Comparison of ENCODE assay signal across 14 cellular contexts in genomic region chr1:19057182-19057779, GRCh38.
"Had no signal": no experiment of that assay in that cellular context is flagged by ENCODE, and none has a peak within 500 bp of the region (broad histone marks: within the 10 kb centered on the region; RNA-seq: fewer than 3 reads in every experiment).

No MANE protein-coding gene starts in this region.

- H3K4me3 ChIP-seq: body of pancreas, left lung, spleen had no signal

- H3K9me3 ChIP-seq: body of pancreas, left lung, spleen had no signal

- DNase-seq: activated CD4-positive, alpha-beta memory T cell treated with anti-CD3 and anti-CD28 coated beads, Interleukin-2, amount 10 ng/mL, durations not matched to agents 7 days and 5 days; activated CD4-positive, alpha-beta T cell treated with anti-CD3 and anti-CD28 coated beads for 48 hours; activated CD4-positive, CD25-positive, alpha-beta regulatory T cell; activated CD8-positive, alpha-beta memory T cell treated with anti-CD3 and anti-CD28 coated beads, Interleukin-2, amount 10 ng/mL, durations not matched to agents 7 days and 5 days; activated naive CD4-positive, alpha-beta T cell; body of pancreas; caudate nucleus; foreskin melanocyte; head of caudate nucleus; nucleus accumbens; spleen; stimulated activated naive B cell treated with anti-CD40 and anti-IgM and Interleukin-4, amounts not matched to agents 10 μg/mL and 1 μg/mL and 100 μg/mL, for 72 hours had no signal

- H3K4me3 Mint-ChIP-seq: activated CD4-positive, alpha-beta memory T cell treated with anti-CD3 and anti-CD28 coated beads, Interleukin-2, amount 10 ng/mL, durations not matched to agents 7 days and 5 days; activated CD8-positive, alpha-beta memory T cell treated with anti-CD3 and anti-CD28 coated beads, Interleukin-2, amount 10 ng/mL, durations not matched to agents 7 days and 5 days; mesothelial cell of epicardium; stimulated activated naive B cell treated with anti-CD40 and anti-IgM and Interleukin-4, amounts not matched to agents 10 μg/mL and 1 μg/mL and 100 μg/mL, for 72 hours had no signal

- H3K36me3 ChIP-seq: left lung, spleen had no signal

- H3K4me1 ChIP-seq: body of pancreas, left lung had no signal

- H3K4me1 Mint-ChIP-seq: mesothelial cell of epicardium had no signal

- H3K27me3 ChIP-seq: body of pancreas had no signal

- H3K27ac Mint-ChIP-seq: activated CD4-positive, alpha-beta memory T cell treated with anti-CD3 and anti-CD28 coated beads, Interleukin-2, amount 10 ng/mL, durations not matched to agents 7 days and 5 days; activated CD8-positive, alpha-beta memory T cell treated with anti-CD3 and anti-CD28 coated beads, Interleukin-2, amount 10 ng/mL, durations not matched to agents 7 days and 5 days; mesothelial cell of epicardium; stimulated activated naive B cell treated with anti-CD40 and anti-IgM and Interleukin-4, amounts not matched to agents 10 μg/mL and 1 μg/mL and 100 μg/mL, for 72 hours had no signal

- ATAC-seq: activated CD8-positive, alpha-beta memory T cell treated with anti-CD3 and anti-CD28 coated beads, Interleukin-2, amount 10 ng/mL, durations not matched to agents 7 days and 5 days; body of pancreas; left lung; stimulated activated naive B cell treated with anti-CD40 and anti-IgM and Interleukin-4, amounts not matched to agents 10 μg/mL and 1 μg/mL and 100 μg/mL, for 72 hours had no signal

- H3K27ac ChIP-seq: body of pancreas, left lung, spleen had no signal
